30 cellular contexts compared by ENCODE assay signal in genomic region chr9:136669791-136670464, GRCh38. TPM values are rescaled to one million over a fixed set of nuclear protein-coding genes. Genes with fewer than 3 reads are reported as not detected.
DNase-seq lines count a peak whose midpoint lies in the region; ATAC-seq and TF ChIP-seq lines count a peak whose summit lies in the region.
"Had no signal": no experiment of that assay in that cellular context is flagged by ENCODE, and none has a peak within 500 bp of the region (broad histone marks: within the 10 kb centered on the region; RNA-seq: fewer than 3 reads in every experiment).

No MANE protein-coding gene starts in this region.

- H3K36me3 Mint-ChIP-seq in naive thymus-derived CD4-positive, alpha-beta T cell = no peaks in the 10 kb centered on the region
- H3K36me3 Mint-ChIP-seq: T-cell had no signal

- TF ChIP-seq CTCF in left ventricle myocardium inferior (IDR thresholded peaks at IDR 0.05; ENCODE audit: borderline replicate concordance) = no peak
- TF ChIP-seq CTCF in dorsolateral prefrontal cortex (IDR thresholded peaks at IDR 0.05 in 54 of 56, conservative IDR thresholded peaks at IDR 0.05 in 2 of 56; ENCODE audit: low read depth in 1 of 56, partially characterized antibody in 56 of 56) = no peak
- no peak for TF ChIP-seq CTCF in upper lobe of right lung (IDR thresholded peaks at IDR 0.05)

- no peaks in the 10 kb centered on the region for H3K9me3 ChIP-seq in left ventricle myocardium inferior (replicated peaks)
- no peaks in the 10 kb centered on the region for H3K9me3 ChIP-seq in mesodermal cell (ENCODE audit: control insufficient read depth, low read length)
- no peaks in the 10 kb centered on the region for H3K9me3 ChIP-seq in upper lobe of right lung
- H3K9me3 ChIP-seq in naive thymus-derived CD4-positive, alpha-beta T cell (ENCODE audit: control insufficient read depth in 2 of 3, low read length in 3 of 3) = no peaks in the 10 kb centered on the region
- H3K9me3 ChIP-seq: BE2C, Caco-2, mucosa of descending colon, right lobe of liver had no signal

- H3K4me1 ChIP-seq in left ventricle myocardium inferior (peaks cover 59% of the 10 kb centered on the region), mesodermal cell (ENCODE audit: control insufficient read depth, insufficient read depth, low read length, poor library complexity, severe bottlenecking) (peaks cover 11% of the 10 kb centered on the region), upper lobe of right lung (peaks cover 15% of the 10 kb centered on the region)
- peaks cover 0 to 3% of the 10 kb centered on the region in 2 donors for H3K4me1 ChIP-seq in naive thymus-derived CD4-positive, alpha-beta T cell (ENCODE audit: control insufficient read depth in 2 of 2, insufficient read depth in 2 of 2, low read length in 2 of 2)

- POLR2A ChIA-PET in naive thymus-derived CD4-positive, alpha-beta T cell (lab: Charles Lee) = interaction anchor here (1.5 kb wide), 1 partner anchor 58 kb away, joined by 7 read pairs; no protein-coding TSS in a partner anchor

- no peaks in the 10 kb centered on the region for H3K9me3 Mint-ChIP-seq in naive thymus-derived CD4-positive, alpha-beta T cell
- H3K9me3 Mint-ChIP-seq: activated T-cell treated with anti-CD3 and anti-CD28 coated beads, Interleukin-2, amount 50 U/mL, for 4 hours; H9; nephron progenitor cell; T-cell had no signal

- H3K4me1 Mint-ChIP-seq in naive thymus-derived CD4-positive, alpha-beta T cell = peaks cover 0 to 6% (median 0%) of the 10 kb centered on the region in 7 donors

- no peak overlapping the region for H3K4me3 Mint-ChIP-seq in naive thymus-derived CD4-positive, alpha-beta T cell
- H3K4me3 Mint-ChIP-seq: activated T-cell treated with anti-CD3 and anti-CD28 coated beads, Interleukin-2, amount 50 U/mL, for 4 hours; H9; nephron progenitor cell; T-cell had no signal

- peak overlapping the region; percentile 81 for H3K4me3 ChIP-seq in left ventricle myocardium inferior
- H3K4me3 ChIP-seq in dorsolateral prefrontal cortex = peak overlapping the region in 54 of 59 donors; percentile 7 to 72 (median 46)
- no peak overlapping the region for H3K4me3 ChIP-seq in mesodermal cell (ENCODE audit: extremely low read depth, insufficient read depth, low read length, poor library complexity, severe bottlenecking)
- peak overlapping the region; percentile 50 for H3K4me3 ChIP-seq in upper lobe of right lung
- no peak overlapping the region for H3K4me3 ChIP-seq in naive thymus-derived CD4-positive, alpha-beta T cell (ENCODE audit: low read length)
- H3K4me3 ChIP-seq: GM12878, mucosa of descending colon had no signal

- CTCF ChIA-PET in naive thymus-derived CD4-positive, alpha-beta T cell (lab: Charles Lee) = no interaction called here

- ATAC-seq in upper lobe of right lung (no peak), GM21367 (IDR thresholded peaks at IDR 0.05; ENCODE audit: unreplicated experiment) (no peak)
- no peak for ATAC-seq in naive thymus-derived CD4-positive, alpha-beta T cell
- ATAC-seq: activated T-cell treated with anti-CD3 and anti-CD28 coated beads, Interleukin-2, amount 50 U/mL, for 4 hours; T-cell had no signal

- H3K27me3 Mint-ChIP-seq in naive thymus-derived CD4-positive, alpha-beta T cell = peaks cover 0 to 12% (median 4%) of the 10 kb centered on the region in 5 donors

- DNase-seq in left ventricle myocardium inferior (no peak), cardiac septum (ENCODE audit: low spot score) (no peak), dorsolateral prefrontal cortex (no peak), upper lobe of right lung (no peak), GM03348 (ENCODE audit: low spot score) (no peak)
- no peak for DNase-seq in naive thymus-derived CD4-positive, alpha-beta T cell
- DNase-seq: activated CD4-positive, alpha-beta T cell treated with anti-CD3 and anti-CD28 coated beads for 4 hours; activated CD8-positive, alpha-beta memory T cell treated with anti-CD3 and anti-CD28 coated beads for 24 hours; activated T-cell treated with anti-CD3 and anti-CD28 coated beads, Interleukin-2, amount 50 U/mL, for 4 hours; Caco-2; DND-41; H9; left colon; NCI-H1048; NCI-H1694 treated with DMSO at 0.1 percent for 48 hours; NCI-H2171; NCI-H510A treated with DMSO at 0.1 percent for 48 hours; nephron progenitor cell; NK-92 treated with Interleukin-12 subunit alpha and Interleukin-12 subunit beta, amount 100 ng/mL, for 24 hours; stimulated activated CD4-positive, alpha-beta T cell treated with anti-CD3 and anti-CD28 coated beads, Interleukin-15, amount 100 ng/mL, for 24 hours; T-cell had no signal

- intact Hi-C loops in left ventricle myocardium inferior (cut with micrococcal nuclease) = no loop called here
- intact Hi-C loops in cardiac septum (cut with DNase I) = no loop called here
- intact Hi-C loops in dorsolateral prefrontal cortex (cut with DNase I) = no loop called here
- intact Hi-C loops in upper lobe of right lung (cut with DNase I) = no loop called here
- intact Hi-C loops in naive thymus-derived CD4-positive, alpha-beta T cell (cut with micrococcal nuclease) = no loop called here

- peaks cover 3% of the 10 kb centered on the region for H3K27me3 ChIP-seq in left ventricle myocardium inferior (ENCODE audit: low read depth)
- peaks cover 0 to 12% (median 0%) of the 10 kb centered on the region in 45 donors for H3K27me3 ChIP-seq in dorsolateral prefrontal cortex
- H3K27me3 ChIP-seq in upper lobe of right lung = no peaks in the 10 kb centered on the region
- H3K27me3 ChIP-seq in naive thymus-derived CD4-positive, alpha-beta T cell (ENCODE audit: control insufficient read depth in 2 of 2, insufficient read depth in 2 of 2, low read length in 2 of 2) = peaks cover 2 to 4% of the 10 kb centered on the region in 2 donors
- H3K27me3 ChIP-seq: right lobe of liver had no signal

- 93 to 95% methylated on average over 12 to 23 of the region's 23 CpGs for WGBS in mesodermal cell (ENCODE audit: insufficient coverage in 2 of 2), 2 experiments

- H3K27ac ChIP-seq in left ventricle myocardium inferior (replicated peaks) = peak overlapping the region; percentile 87
- peak overlapping the region in 50 of 59 donors; percentile 1 to 83 (median 62) for H3K27ac ChIP-seq in dorsolateral prefrontal cortex
- H3K27ac ChIP-seq in mesodermal cell (ENCODE audit: low read depth, low read length, severe bottlenecking) = peak overlapping the region; percentile 79
- H3K27ac ChIP-seq in upper lobe of right lung = peak overlapping the region; percentile 83
- H3K27ac ChIP-seq in naive thymus-derived CD4-positive, alpha-beta T cell (ENCODE audit: low read depth, low read length) = no peak overlapping the region
- H3K27ac ChIP-seq: HL-60, parathyroid adenoma had no signal

- H3K36me3 ChIP-seq in left ventricle myocardium inferior (peaks cover 65% of the 10 kb centered on the region), mesodermal cell (ENCODE audit: control insufficient read depth, insufficient read depth, low read length) (peaks cover 18% of the 10 kb centered on the region), upper lobe of right lung (peaks cover 17% of the 10 kb centered on the region)
- H3K36me3 ChIP-seq in naive thymus-derived CD4-positive, alpha-beta T cell (ENCODE audit: control insufficient read depth in 2 of 3, insufficient read depth in 3 of 3, low read length in 3 of 3) = no peaks in the 10 kb centered on the region
- H3K36me3 ChIP-seq: BE2C had no signal

- no peak overlapping the region for H3K27ac Mint-ChIP-seq in naive thymus-derived CD4-positive, alpha-beta T cell
- H3K27ac Mint-ChIP-seq: H9, nephron progenitor cell, T-cell had no signal

RNA-seq across cellular contexts. Expression of gene EGFL7, which starts 7.2 kb away (rescaled TPM):
- total RNA-seq in left ventricle myocardium inferior (81.5 TPM), cardiac septum (85.3 TPM), dorsolateral prefrontal cortex (100 to 1,000 TPM in 13 of 120 experiments, 10 to 100 TPM in 107; 43.0 to 145 (median 80.4) TPM), upper lobe of right lung (302 TPM)
- 188 TPM for polyA plus RNA-seq in mesodermal cell (2013, experiment 1 of 2)
- polyA plus RNA-seq in mesodermal cell (2013, experiment 2 of 2) = 118 TPM
- 1 to 10 TPM in 1 of 5 experiments, under 1 TPM in 2, not detected in 2; 0.56 to 2.3 (median 0.97) TPM for total RNA-seq in naive thymus-derived CD4-positive, alpha-beta T cell
- polyA plus RNA-seq in naive thymus-derived CD4-positive, alpha-beta T cell = not detected

RNA-seq across cellular contexts. Expression of gene AGPAT2, which starts 17.3 kb away (rescaled TPM):
- total RNA-seq in left ventricle myocardium inferior (48.8 TPM), cardiac septum (48.4 TPM), dorsolateral prefrontal cortex (10 to 100 TPM in 91 of 120 experiments, 1 to 10 TPM in 29; 4.1 to 18.0 (median 11.6) TPM), upper lobe of right lung (117 TPM)
- polyA plus RNA-seq in mesodermal cell (2013, experiment 1 of 2) = 30.0 TPM
- polyA plus RNA-seq in mesodermal cell (2013, experiment 2 of 2) = 23.8 TPM
- 10 to 100 TPM in 2 of 5 experiments, 1 to 10 TPM in 3; 2.3 to 20.6 (median 8.5) TPM for total RNA-seq in naive thymus-derived CD4-positive, alpha-beta T cell
- 10 to 100 TPM; 12.0 to 13.1 TPM for polyA plus RNA-seq in naive thymus-derived CD4-positive, alpha-beta T cell

RNA-seq across cellular contexts. Expression of gene DIPK1B, which starts 42.4 kb away (rescaled TPM):
- 21.4 TPM for total RNA-seq in left ventricle myocardium inferior
- total RNA-seq in cardiac septum = 28.3 TPM
- 10 to 100 TPM; 12.6 to 48.9 (median 34.9) TPM for total RNA-seq in dorsolateral prefrontal cortex
- 89.9 TPM for polyA plus RNA-seq in mesodermal cell (2013, experiment 1 of 2)
- polyA plus RNA-seq in mesodermal cell (2013, experiment 2 of 2) = 67.3 TPM
- total RNA-seq in upper lobe of right lung = 17.7 TPM
- total RNA-seq in naive thymus-derived CD4-positive, alpha-beta T cell = 1 to 10 TPM in 1 of 5 experiments, under 1 TPM in 2, not detected in 2; 0.46 to 1.6 (median 0.56) TPM
- polyA plus RNA-seq in naive thymus-derived CD4-positive, alpha-beta T cell = under 1 TPM; 0.11 to 0.31 TPM
- total RNA-seq: bronchial epithelial cell had no signal

Comparison
In these comparisons a context has a peak if more than half of its experiments do, and no peak if none do; other contexts are left out.
1. H3K4me3 ChIP-seq: peak in left ventricle myocardium inferior (single experiment), dorsolateral prefrontal cortex (54 of 59) and upper lobe of right lung (single experiment); none in mesodermal cell (single experiment) and naive thymus-derived CD4-positive, alpha-beta T cell (single experiment).
2. RNA of gene EGFL7, which starts 7.2 kb away (total RNA-seq): 302 TPM in upper lobe of right lung (single experiment), 85.3 TPM in cardiac septum (single experiment), 81.5 TPM in left ventricle myocardium inferior (single experiment) and 43.0 to 145 TPM in dorsolateral prefrontal cortex; 0.56 to 2.3 TPM in naive thymus-derived CD4-positive, alpha-beta T cell; every median in the first group is over 10 times any median in the second.